25 cellular contexts compared by ENCODE assay signal in the genomic region with DNA sequence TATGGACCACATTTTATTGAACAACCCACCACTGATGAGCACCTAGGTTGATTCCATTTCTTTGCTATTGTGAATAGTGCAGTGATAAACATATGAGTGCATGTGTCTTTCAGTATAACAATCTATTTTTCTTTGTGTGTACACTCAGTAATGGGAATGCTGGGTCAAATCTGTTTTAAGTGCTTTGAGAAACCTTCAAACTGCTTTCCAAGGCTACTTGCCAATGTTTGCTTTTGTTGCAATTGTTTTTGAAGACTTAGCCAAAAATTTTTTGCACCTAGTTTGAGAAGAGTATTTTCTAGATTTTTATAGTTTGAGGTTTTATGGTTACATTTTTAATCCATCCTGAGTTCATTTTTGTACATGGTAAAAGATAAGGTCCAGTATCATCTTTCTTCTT.
"Had no signal": no experiment of that assay in that cellular context is flagged by ENCODE, and none has a peak within 500 bp of the region (broad histone marks: within the 10 kb centered on the region; RNA-seq: fewer than 3 reads in every experiment).

No MANE protein-coding gene starts in this region.

- DNase-seq: activated naive CD8-positive, alpha-beta T cell treated with anti-CD3 and anti-CD28 coated beads for 36 hours; activated T-cell treated with anti-CD3 and anti-CD28 coated beads, Interleukin-2, amount 50 U/mL, for 1 hour; amygdala; brain microvascular endothelial cell; central memory CD4-positive, alpha-beta T cell; effector memory CD4-positive, alpha-beta T cell; foreskin melanocyte; kidney glomerular epithelial cell; left ventricle myocardium superior; ovary; spleen; stimulated activated CD4-positive, alpha-beta T cell treated with anti-CD3 and anti-CD28 coated beads, Interleukin-4, amount 100 ng/mL, for 1 hour; stimulated activated naive CD4-positive, alpha-beta T cell treated with Interleukin-2 at 50 U/mL for 16 hours; T-helper 1 cell; T1000; thyroid gland; upper lobe of right lung had no signal

- H3K9me3 Mint-ChIP-seq: natural killer cell treated with Interleukin-12 subunit alpha and Interleukin-12 subunit beta and Interleukin-15 and Interleukin-18, amount 100 ng/mL, for 72 hours had no signal

- H3K4me1 Mint-ChIP-seq: activated T-helper 17 cell treated with anti-CD3 and anti-CD28 coated beads, Interleukin-2, amount 50 U/mL, for 72 hours; memory B cell had no signal

- H3K9me3 ChIP-seq: neutrophil, ovary, prostate gland, spleen, thyroid gland, upper lobe of right lung had no signal

- ATAC-seq: activated T-helper 17 cell treated with anti-CD3 and anti-CD28 coated beads, Interleukin-2, amount 50 U/mL, for 72 hours; esophagus mucosa; left ventricle myocardium superior; natural killer cell treated with Interleukin-12 subunit alpha and Interleukin-12 subunit beta and Interleukin-15 and Interleukin-18, amount 100 ng/mL, for 72 hours; upper lobe of right lung; WTC11 had no signal

- H3K4me3 ChIP-seq: hepatocyte, ovary, prostate gland, spleen, thyroid gland, upper lobe of right lung had no signal

- H3K36me3 Mint-ChIP-seq: activated naive CD8-positive, alpha-beta T cell treated with anti-CD3 and anti-CD28 coated beads for 36 hours; memory B cell had no signal

- H3K27me3 Mint-ChIP-seq: activated naive CD8-positive, alpha-beta T cell treated with anti-CD3 and anti-CD28 coated beads for 36 hours; activated T-helper 17 cell treated with anti-CD3 and anti-CD28 coated beads, Interleukin-2, amount 50 U/mL, for 72 hours had no signal

- H3K27ac Mint-ChIP-seq: activated naive CD8-positive, alpha-beta T cell treated with anti-CD3 and anti-CD28 coated beads for 36 hours; activated T-helper 17 cell treated with anti-CD3 and anti-CD28 coated beads, Interleukin-2, amount 50 U/mL, for 72 hours; memory B cell; natural killer cell treated with Interleukin-12 subunit alpha and Interleukin-12 subunit beta and Interleukin-15 and Interleukin-18, amount 100 ng/mL, for 72 hours; WTC11 had no signal

- H3K4me3 Mint-ChIP-seq: activated naive CD8-positive, alpha-beta T cell treated with anti-CD3 and anti-CD28 coated beads for 36 hours; activated T-helper 17 cell treated with anti-CD3 and anti-CD28 coated beads, Interleukin-2, amount 50 U/mL, for 72 hours; memory B cell; natural killer cell treated with Interleukin-12 subunit alpha and Interleukin-12 subunit beta and Interleukin-15 and Interleukin-18, amount 100 ng/mL, for 72 hours; WTC11 had no signal
